13 cellular contexts compared by ENCODE assay signal in genomic region chr4:170420255-170420693, GRCh38.
A peak's percentile ranks its signal among the peaks of the same experiment; 100 is the strongest.
DNase-seq lines count a peak whose midpoint lies in the region; ATAC-seq and TF ChIP-seq lines count a peak whose summit lies in the region.
"Had no signal": no experiment of that assay in that cellular context is flagged by ENCODE, and none has a peak within 500 bp of the region (broad histone marks: within the 10 kb centered on the region; RNA-seq: fewer than 3 reads in every experiment).

No MANE protein-coding gene starts in this region.

- TF ChIP-seq CTCF in AG10803 (conservative IDR thresholded peaks at IDR 0.05; ENCODE audit: low read length) (no peak), adrenal gland (IDR thresholded peaks at IDR 0.05) (no peak), A673 (conservative IDR thresholded peaks at IDR 0.05; ENCODE audit: low read depth, low read length) (no peak)

- H3K27ac ChIP-seq in SJSA1: no peak overlapping the region
- H3K27ac ChIP-seq in adrenal gland: no peak overlapping the region
- H3K27ac ChIP-seq in A673 (ENCODE audit: low read depth, low read length, poor library complexity, severe bottlenecking): no peak overlapping the region

- ATAC-seq in GM19351 (IDR thresholded peaks at IDR 0.05; ENCODE audit: unreplicated experiment) (peak; percentile 91), HG03039 (IDR thresholded peaks at IDR 0.05; ENCODE audit: unreplicated experiment) (peak; percentile 89)
- ATAC-seq: GM23338 had no signal

- no TSS peak for BruUV-seq in A673 (replicated peaks; lab: Mats Ljungman, UMichigan)

- intact Hi-C loops in adrenal gland (cut with DNase I) (no loop called here), A673 (cut with micrococcal nuclease; ENCODE audit: unreplicated experiment) (no loop called here)

- DNase-seq in AG10803 (ENCODE audit: low read depth) (peak; percentile 56), SJSA1 (ENCODE audit: low read depth in 1 of 2, low spot score in 2 of 2) (peak; percentile 51 to 57), T1000 (lab: John Stamatoyannopoulos, UW) (no peak), adrenal gland (no peak), A673 (ENCODE audit: low spot score) (no peak), NCI-H2227 treated with DMSO at 0.1 percent for 48 hours (lab: John Stamatoyannopoulos, UW) (no peak)
- DNase-seq: activated CD4-positive, alpha-beta T cell treated with anti-CD3 and anti-CD28 coated beads, Interleukin-2, amount 10 ng/mL, durations not matched to agents 24 days and 14 days; AML-193; cerebellar nuclear complex; NCI-H345 had no signal

- H3K4me3 ChIP-seq in AG10803 (ENCODE audit: low read length) (no peak overlapping the region), SJSA1 (no peak overlapping the region), adrenal gland (no peak overlapping the region), A673 (ENCODE audit: low read depth, low read length, poor library complexity, severe bottlenecking) (no peak overlapping the region)
- H3K4me3 ChIP-seq: GM23338 had no signal

- no peaks in the 10 kb centered on the region for H3K27me3 ChIP-seq in SJSA1 (replicated peaks)
- H3K27me3 ChIP-seq in adrenal gland: no peaks in the 10 kb centered on the region
- H3K27me3 ChIP-seq in A673 (replicated peaks; ENCODE audit: insufficient read depth, low read depth, low read length, poor library complexity): no peaks in the 10 kb centered on the region

- no peak for TF ChIP-seq POLR2A in adrenal gland (IDR thresholded peaks at IDR 0.05)

- H3K9me3 ChIP-seq in SJSA1 (replicated peaks) (no peaks in the 10 kb centered on the region), adrenal gland (replicated peaks in 1 of 3) (no peaks in the 10 kb centered on the region), A673 (ENCODE audit: low read depth, low read length, poor library complexity, severe bottlenecking) (no peaks in the 10 kb centered on the region)

- POLR2A ChIA-PET in A673 (lab: Charles Lee; ENCODE audit: low non-redundant PET): no interaction called here

- H3K4me1 ChIP-seq in SJSA1 (replicated peaks) (peaks cover 12% of the 10 kb centered on the region), adrenal gland (replicated peaks in 1 of 2) (no peaks in the 10 kb centered on the region), A673 (ENCODE audit: insufficient read depth, low read length, poor library complexity, severe bottlenecking) (no peaks in the 10 kb centered on the region)

- CTCF ChIA-PET in A673 (lab: Charles Lee): no interaction called here

- 73 to 80% (median 79%) methylated on average over 7 of the region's 7 CpGs for WGBS in adrenal gland, 4 donors

- H3K36me3 ChIP-seq in SJSA1 (no peaks in the 10 kb centered on the region), adrenal gland (replicated peaks in 1 of 2) (no peaks in the 10 kb centered on the region), A673 (ENCODE audit: insufficient read depth, low read length, poor library complexity, severe bottlenecking) (no peaks in the 10 kb centered on the region)

Comparison
In these comparisons a context has a peak if more than half of its experiments do, and no peak if none do; other contexts are left out.
1. DNase-seq: peak in AG10803 (single experiment) and SJSA1 (2 of 2); none in T1000 (single experiment), adrenal gland (0 of 7), A673 (single experiment) and NCI-H2227 treated with DMSO at 0.1 percent for 48 hours (single experiment).